In genomic region chr16:79770244-79771064, GRCh38 we compare ENCODE assay signal across 8 cellular contexts.
DNase-seq lines count a peak whose midpoint lies in the region; ATAC-seq and TF ChIP-seq lines count a peak whose summit lies in the region.

No MANE protein-coding gene starts in this region.

- no peaks in the 10 kb centered on the region for H3K9me3 ChIP-seq in DOHH2 (ENCODE audit: control insufficient read depth, insufficient read depth, low read length)
- no peaks in the 10 kb centered on the region for H3K9me3 ChIP-seq in MG63
- H3K9me3 ChIP-seq in heart right ventricle: no peaks in the 10 kb centered on the region
- H3K9me3 ChIP-seq in parathyroid adenoma (ENCODE audit: control insufficient read depth, low read length): no peaks in the 10 kb centered on the region
- no peaks in the 10 kb centered on the region for H3K9me3 ChIP-seq in tibial nerve

- peak; percentile 80 for DNase-seq in H4 (ENCODE audit: low spot score)
- DNase-seq in MG63: peak; percentile 79
- peak; percentile 86 for DNase-seq in SW480 (ENCODE audit: low spot score)
- peak in 55 of 56 donors; percentile 6 to 87 (median 64) for DNase-seq in amygdala (lab: John Stamatoyannopoulos, UW)
- peak; percentile 88 to 91 for DNase-seq in heart right ventricle
- peak; percentile 76 to 82 for DNase-seq in tibial nerve (ENCODE audit: low spot score in 2 of 2)

- peak; percentile 98 to 99 (median 99) for ATAC-seq in heart right ventricle

- peak overlapping the region; percentile 66 for H3K4me3 ChIP-seq in DOHH2 (ENCODE audit: low read length)
- H3K4me3 ChIP-seq in MG63: peak overlapping the region; percentile 47
- H3K4me3 ChIP-seq in heart right ventricle: peak overlapping the region; percentile 12 to 69 (median 65)
- H3K4me3 ChIP-seq in parathyroid adenoma (ENCODE audit: low read depth, low read length): peak overlapping the region; percentile 75
- peak overlapping the region; percentile 42 to 65 (median 53) for H3K4me3 ChIP-seq in tibial nerve

- peak in 1 of 2 donors; percentile 26 for TF ChIP-seq EP300 in tibial nerve (IDR thresholded peaks at IDR 0.05)

- intact Hi-C loops in heart right ventricle (cut with DNase I): loop anchor here in 4 of 10 donors (5.0 to 10.0 kb wide), 5 partner anchors 64 to 774 kb away; partner anchors contain the start of genes MAF (in 3 of the 4) and DYNLRB2 (in 1 of the 4)

- no peaks in the 10 kb centered on the region for H3K79me2 ChIP-seq in DOHH2 (ENCODE audit: control insufficient read depth, low read length)
- no peaks in the 10 kb centered on the region for H3K79me2 ChIP-seq in parathyroid adenoma

- H3K36me3 ChIP-seq in DOHH2 (ENCODE audit: control insufficient read depth, low read length) (no peaks in the 10 kb centered on the region), MG63 (no peaks in the 10 kb centered on the region), heart right ventricle (no peaks in the 10 kb centered on the region), parathyroid adenoma (ENCODE audit: control insufficient read depth, insufficient read depth, low read length) (no peaks in the 10 kb centered on the region), tibial nerve (no peaks in the 10 kb centered on the region)

- H3K9ac ChIP-seq in parathyroid adenoma: peak overlapping the region; percentile 12

- no peaks in the 10 kb centered on the region for H4K20me1 ChIP-seq in DOHH2 (ENCODE audit: control insufficient read depth, insufficient read depth, low read depth, low read length)

- H2AFZ ChIP-seq in parathyroid adenoma: peak overlapping the region; percentile 98

- TF ChIP-seq CTCF in DOHH2 (IDR thresholded peaks at IDR 0.05; ENCODE audit: low read depth, low read length, poor library complexity, severe bottlenecking) (no peak), heart right ventricle (IDR thresholded peaks at IDR 0.05) (no peak), parathyroid adenoma (IDR thresholded peaks at IDR 0.05) (no peak), tibial nerve (IDR thresholded peaks at IDR 0.05) (no peak)

- H3K27ac ChIP-seq in DOHH2 (ENCODE audit: low read depth, low read length): no peak overlapping the region
- H3K27ac ChIP-seq in heart right ventricle: peak overlapping the region; percentile 20 to 80 (median 68)
- peak overlapping the region; percentile 76 for H3K27ac ChIP-seq in parathyroid adenoma
- peak overlapping the region; percentile 80 to 95 (median 88) for H3K27ac ChIP-seq in tibial nerve

- H3K27me3 ChIP-seq in DOHH2 (ENCODE audit: control insufficient read depth, low read length) (peaks cover 3% of the 10 kb centered on the region; the same call in 1 of the 2 replicates), MG63 (no peaks in the 10 kb centered on the region), heart right ventricle (no peaks in the 10 kb centered on the region), parathyroid adenoma (ENCODE audit: control insufficient read depth, insufficient read depth, low read length) (no peaks in the 10 kb centered on the region), tibial nerve (no peaks in the 10 kb centered on the region)

- H3K4me2 ChIP-seq in DOHH2 (ENCODE audit: low read length) (peak overlapping the region; percentile 66), parathyroid adenoma (ENCODE audit: low read length) (peak overlapping the region; percentile 86)

- H3K4me1 ChIP-seq in DOHH2 (ENCODE audit: control insufficient read depth, low read length) (peaks cover 3% of the 10 kb centered on the region; the same call in 1 of the 2 replicates), heart right ventricle (peaks cover 0 to 37% (median 22%) of the 10 kb centered on the region in 9 donors), parathyroid adenoma (peaks cover 20% of the 10 kb centered on the region), tibial nerve (peaks cover 0 to 39% (median 11%) of the 10 kb centered on the region in 4 donors)

- WGBS in heart right ventricle, 2 donors: 1 to 2% methylated on average over 52 to 59 of the region's 59 CpGs
- 1% methylated on average over 41 to 57 of the region's 59 CpGs for WGBS in tibial nerve, 2 donors

- no peaks in the 10 kb centered on the region for H3K9me2 ChIP-seq in DOHH2 (replicated peaks; ENCODE audit: control insufficient read depth, low read length)

- H3F3A ChIP-seq in DOHH2 (ENCODE audit: control insufficient read depth, insufficient read depth): no peaks in the 10 kb centered on the region

- peak in 1 of 2 donors; percentile 13 for TF ChIP-seq POLR2A in tibial nerve (IDR thresholded peaks at IDR 0.05)
